ENCODE assay signal across 15 cellular contexts in genomic region chr12:74903522-74903921, GRCh38.
A peak's percentile ranks its signal among the peaks of the same experiment; 100 is the strongest.
DNase-seq lines count a peak whose midpoint lies in the region; ATAC-seq and TF ChIP-seq lines count a peak whose summit lies in the region.
"Had no signal": no experiment of that assay in that cellular context is flagged by ENCODE, and none has a peak within 500 bp of the region (broad histone marks: within the 10 kb centered on the region; RNA-seq: fewer than 3 reads in every experiment).

No MANE protein-coding gene starts in this region.

- no peak overlapping the region for H3K14ac ChIP-seq in mesenchymal stem cell (ENCODE audit: low read length in 2 of 2)

- H3K4me1 ChIP-seq in mesenchymal stem cell (ENCODE audit: control insufficient read depth, insufficient read depth, low read depth, low read length): no peaks in the 10 kb centered on the region
- H3K4me1 ChIP-seq in gastrocnemius medialis: no peaks in the 10 kb centered on the region
- H3K4me1 ChIP-seq in mucosa of descending colon (ENCODE audit: low read depth): no peaks in the 10 kb centered on the region

- H2AK5ac ChIP-seq in mesenchymal stem cell (ENCODE audit: low read length, severe bottlenecking): no peak overlapping the region

- POLR2A ChIA-PET in naive thymus-derived CD8-positive, alpha-beta T cell (lab: Charles Lee): no interaction called here

- intact Hi-C loops in gastrocnemius medialis (cut with DNase I; ENCODE audit: low total_unique reads) (no loop called here), mucosa of descending colon (cut with DNase I, micrococcal nuclease) (no loop called here)

- H3K4ac ChIP-seq in mesenchymal stem cell (ENCODE audit: low read depth in 1 of 2, low read length in 2 of 2): no peak overlapping the region

- H3K27ac ChIP-seq in mesenchymal stem cell (ENCODE audit: low read length, poor library complexity, severe bottlenecking) (no peak overlapping the region), gastrocnemius medialis (no peak overlapping the region)
- H3K27ac ChIP-seq: epithelial cell of prostate had no signal

- ATAC-seq in HG03342 (IDR thresholded peaks at IDR 0.05; ENCODE audit: unreplicated experiment) (peak; percentile 54), gastrocnemius medialis (no peak), mucosa of descending colon (no peak)
- no peak for ATAC-seq in naive thymus-derived CD8-positive, alpha-beta T cell

- peak; percentile 5 for DNase-seq in DMS 273 (lab: John Stamatoyannopoulos, UW; ENCODE audit: unreplicated experiment)
- no peak for DNase-seq in DMS 273 treated with DMSO at 0.1 percent for 48 hours (lab: John Stamatoyannopoulos, UW)
- DNase-seq in amniotic epithelial cell (ENCODE audit: low read depth): peak; percentile 17
- DNase-seq in mesenchymal stem cell: peak; percentile 5
- no peak for DNase-seq in naive thymus-derived CD8-positive, alpha-beta T cell
- no peak for DNase-seq in gastrocnemius medialis
- DNase-seq in mucosa of descending colon: no peak
- DNase-seq: 8988T; activated CD4-positive, alpha-beta T cell treated with anti-CD3 and anti-CD28 coated beads, Interleukin-2, amount 10 ng/mL, durations not matched to agents 24 days and 14 days; kidney; NCI-H2029; Right ventricle myocardium superior; stimulated activated CD4-positive, alpha-beta T cell treated with anti-CD3 and anti-CD28 coated beads, Interleukin-4, amount 100 ng/mL, for 4 hours had no signal

- TF ChIP-seq CTCF in gastrocnemius medialis (IDR thresholded peaks at IDR 0.05 in 4 of 5, conservative IDR thresholded peaks at IDR 0.05 in 1 of 5) (no peak), mucosa of descending colon (IDR thresholded peaks at IDR 0.05) (no peak)

- H3K18ac ChIP-seq in mesenchymal stem cell (ENCODE audit: low read depth in 1 of 2, low read length in 2 of 2): no peak overlapping the region

- in situ Hi-C loops in gastrocnemius medialis (cut with MboI; ENCODE audit: low sequenced_read_pairs in 4 of 4): no loop called here

- no peak overlapping the region for H3K27ac Mint-ChIP-seq in naive thymus-derived CD8-positive, alpha-beta T cell
- H3K27ac Mint-ChIP-seq: activated CD4-positive, alpha-beta T cell treated with anti-CD3 and anti-CD28 coated beads, Interleukin-2, amount 10 ng/mL, durations not matched to agents 24 days and 14 days had no signal

- no peak overlapping the region for H3K4me3 ChIP-seq in mesenchymal stem cell (ENCODE audit: insufficient read depth in 1 of 2, low read depth in 1 of 2, low read length in 2 of 2)
- H3K4me3 ChIP-seq in gastrocnemius medialis: no peak overlapping the region
- H3K4me3 ChIP-seq in mucosa of descending colon: no peak overlapping the region

- no peak overlapping the region for H2BK12ac ChIP-seq in mesenchymal stem cell (ENCODE audit: low read length in 2 of 2)

- no peaks in the 10 kb centered on the region for H3K27me3 Mint-ChIP-seq in naive thymus-derived CD8-positive, alpha-beta T cell
- H3K27me3 Mint-ChIP-seq: activated CD4-positive, alpha-beta T cell treated with anti-CD3 and anti-CD28 coated beads, Interleukin-2, amount 10 ng/mL, durations not matched to agents 24 days and 14 days had no signal

- no peaks in the 10 kb centered on the region for H3K36me3 ChIP-seq in mesenchymal stem cell (ENCODE audit: control insufficient read depth in 1 of 2, insufficient read depth in 2 of 2, low read depth in 1 of 2, low read length in 2 of 2)
- no peaks in the 10 kb centered on the region for H3K36me3 ChIP-seq in gastrocnemius medialis
- no peaks in the 10 kb centered on the region for H3K36me3 ChIP-seq in mucosa of descending colon (ENCODE audit: low read depth)

- H2AFZ ChIP-seq in mesenchymal stem cell (ENCODE audit: low read depth, low read length): no peak overlapping the region

- 0% methylated on average over 1 of the region's 1 CpG for WGBS in mesenchymal stem cell

- no peak overlapping the region for H3K4me3 Mint-ChIP-seq in naive thymus-derived CD8-positive, alpha-beta T cell
- H3K4me3 Mint-ChIP-seq: activated CD4-positive, alpha-beta T cell treated with anti-CD3 and anti-CD28 coated beads, Interleukin-2, amount 10 ng/mL, durations not matched to agents 24 days and 14 days had no signal

- H3K27me3 ChIP-seq in mesenchymal stem cell (ENCODE audit: control insufficient read depth in 1 of 2, insufficient read depth in 1 of 2, low read length in 2 of 2) (no peaks in the 10 kb centered on the region), gastrocnemius medialis (no peaks in the 10 kb centered on the region)

- peaks cover 4 to 20% (median 13%) of the 10 kb centered on the region in 4 donors for H3K4me1 Mint-ChIP-seq in naive thymus-derived CD8-positive, alpha-beta T cell
- H3K4me1 Mint-ChIP-seq: activated CD4-positive, alpha-beta T cell treated with anti-CD3 and anti-CD28 coated beads, Interleukin-2, amount 10 ng/mL, durations not matched to agents 24 days and 14 days had no signal

- no peaks in the 10 kb centered on the region for H3K36me3 Mint-ChIP-seq in naive thymus-derived CD8-positive, alpha-beta T cell

- no peak overlapping the region for H4K8ac ChIP-seq in mesenchymal stem cell (ENCODE audit: low read length)

- no peak for TF ChIP-seq POLR2A in gastrocnemius medialis (IDR thresholded peaks at IDR 0.05)

- H4K91ac ChIP-seq in mesenchymal stem cell (ENCODE audit: low read length): no peak overlapping the region

- H3K79me1 ChIP-seq in mesenchymal stem cell (replicated peaks; ENCODE audit: low read length, poor library complexity, severe bottlenecking): no peaks in the 10 kb centered on the region

- no peak overlapping the region for H2BK120ac ChIP-seq in mesenchymal stem cell (ENCODE audit: low read depth, low read length)

- H3K9ac ChIP-seq in mesenchymal stem cell (ENCODE audit: low read length): no peak overlapping the region

- H3K9me3 Mint-ChIP-seq in naive thymus-derived CD8-positive, alpha-beta T cell: no peaks in the 10 kb centered on the region
- H3K9me3 Mint-ChIP-seq: activated CD4-positive, alpha-beta T cell treated with anti-CD3 and anti-CD28 coated beads, Interleukin-2, amount 10 ng/mL, durations not matched to agents 24 days and 14 days had no signal

- H3K9me3 ChIP-seq in mesenchymal stem cell (ENCODE audit: control insufficient read depth, low read length) (no peaks in the 10 kb centered on the region), gastrocnemius medialis (no peaks in the 10 kb centered on the region), mucosa of descending colon (no peaks in the 10 kb centered on the region)

- H2BK15ac ChIP-seq in mesenchymal stem cell (ENCODE audit: low read depth, poor library complexity, severe bottlenecking): no peak overlapping the region

- no peak overlapping the region for H3K23ac ChIP-seq in mesenchymal stem cell (ENCODE audit: low read length in 2 of 2)

- no peak overlapping the region for H2BK5ac ChIP-seq in mesenchymal stem cell (ENCODE audit: low read depth, low read length, poor library complexity, severe bottlenecking)

- no peak overlapping the region for H3K4me2 ChIP-seq in mesenchymal stem cell (ENCODE audit: low read length, poor library complexity, severe bottlenecking)

Comparison
In these comparisons a context has a peak if more than half of its experiments do, and no peak if none do; other contexts are left out.
1. DNase-seq: peak in DMS 273 (single experiment), amniotic epithelial cell (single experiment) and mesenchymal stem cell (single experiment); none in DMS 273 treated with DMSO at 0.1 percent for 48 hours (single experiment), naive thymus-derived CD8-positive, alpha-beta T cell (0 of 10), gastrocnemius medialis (0 of 2) and mucosa of descending colon (0 of 3).